27 cellular contexts compared by ENCODE assay signal in genomic region chr3:158486200-158486599, GRCh38.
DNase-seq lines count a peak whose midpoint lies in the region; ATAC-seq, FAIRE-seq and TF ChIP-seq lines count a peak whose summit lies in the region.
"Had no signal": no experiment of that assay in that cellular context is flagged by ENCODE, and none has a peak within 500 bp of the region (broad histone marks: within the 10 kb centered on the region; RNA-seq: fewer than 3 reads in every experiment).

No MANE protein-coding gene starts in this region.

- intact Hi-C loops in Right ventricle myocardium superior (cut with DNase I): no loop called here
- intact Hi-C loops in cardiac septum (cut with DNase I): no loop called here
- intact Hi-C loops in IMR-90 (cut with micrococcal nuclease): no loop called here
- intact Hi-C loops in activated CD4-positive, alpha-beta T cell treated with anti-CD3 and anti-CD28 coated beads for 36 hours (cut with DNase I, micrococcal nuclease): no loop called here

- no peak overlapping the region for H4K8ac ChIP-seq in IMR-90 (ENCODE audit: low read depth in 2 of 2, low read length in 2 of 2)

- CTCF ChIA-PET in IMR-90 (lab: Yijun Ruan, JAX): no interaction called here
- CTCF ChIA-PET in activated CD4-positive, alpha-beta T cell treated with anti-CD3 and anti-CD28 coated beads for 36 hours (lab: Charles Lee): interaction anchor here (1.3 kb wide), 1 partner anchor 17 kb away, joined by 3 read pairs; no protein-coding TSS in a partner anchor

- no TSS peak for BruUV-seq in IMR-90 (replicated peaks; lab: Mats Ljungman, UMichigan)

- H2BK5ac ChIP-seq in IMR-90 (ENCODE audit: low read depth, low read length, poor library complexity, severe bottlenecking): no peak overlapping the region

- in situ Hi-C loops in IMR-90 (cut with MboI; ENCODE audit: low sequenced_read_pairs): no loop called here

- FAIRE-seq in H54 (lab: Jason Lieb, UNC): no peak
- FAIRE-seq: A549, G401.6, GM12892, GM18507, RCC 7860 had no signal

- TF ChIP-seq POLR2A in IMR-90 (IDR thresholded peaks at IDR 0.05; ENCODE audit: low read depth, low read length) (no peak), H54 (IDR thresholded peaks at IDR 0.05; ENCODE audit: low read depth, low read length) (no peak)

- dilution Hi-C loops in IMR-90 (cut with HindIII; ENCODE audit: low sequenced_read_pairs, unreplicated experiment): no loop called here

- H3K9me1 ChIP-seq in IMR-90 (ENCODE audit: insufficient read depth, low read length): no peaks in the 10 kb centered on the region

- no peak overlapping the region for H4K91ac ChIP-seq in IMR-90 (ENCODE audit: insufficient read depth, low read depth, low read length)

- no peak overlapping the region for H2BK15ac ChIP-seq in IMR-90 (ENCODE audit: low read depth, low read length)

- peaks cover 3% of the 10 kb centered on the region for H3K9me3 Mint-ChIP-seq in activated CD4-positive, alpha-beta T cell treated with anti-CD3 and anti-CD28 coated beads for 36 hours (ENCODE audit: low read depth)

- no peak overlapping the region for H3K4me3 Mint-ChIP-seq in activated CD4-positive, alpha-beta T cell treated with anti-CD3 and anti-CD28 coated beads for 36 hours
- H3K4me3 Mint-ChIP-seq: B cell, CD14-positive monocyte had no signal

- no peak overlapping the region for H3K18ac ChIP-seq in IMR-90 (ENCODE audit: low read depth, low read length)

- POLR2A ChIA-PET in IMR-90 (lab: Charles Lee; ENCODE audit: unreplicated experiment): no interaction called here
- POLR2A ChIA-PET in activated CD4-positive, alpha-beta T cell treated with anti-CD3 and anti-CD28 coated beads for 36 hours (lab: Charles Lee): no interaction called here

- H2AFZ ChIP-seq in IMR-90 (replicated peaks; ENCODE audit: low read length, poor library complexity): no peak overlapping the region

- no peak for TF ChIP-seq RAD21 in IMR-90 (IDR thresholded peaks at IDR 0.05; ENCODE audit: low read length)

- H3K79me1 ChIP-seq in IMR-90 (ENCODE audit: low read depth in 1 of 2, low read length in 2 of 2): no peaks in the 10 kb centered on the region; a peak in 1 of 4 replicates

- ATAC-seq in Right ventricle myocardium superior (ENCODE audit: poor library complexity) (peak; percentile 58), IMR-90 (ENCODE audit: low read depth) (peak; percentile 29), HG03520 (IDR thresholded peaks at IDR 0.05; ENCODE audit: unreplicated experiment) (no peak)
- ATAC-seq in activated CD4-positive, alpha-beta T cell treated with anti-CD3 and anti-CD28 coated beads for 36 hours: no peak
- ATAC-seq: A549 had no signal

- no peaks in the 10 kb centered on the region for H3K9me3 ChIP-seq in IMR-90 (ENCODE audit: control insufficient read depth, insufficient read depth, low read length)
- H3K9me3 ChIP-seq: A549 had no signal

- H3K4me1 ChIP-seq in IMR-90 (ENCODE audit: control insufficient read depth, insufficient read depth, low read length): peaks cover 3% of the 10 kb centered on the region; the same call in 1 of the 2 replicates

- no peak overlapping the region for H3K4ac ChIP-seq in IMR-90 (ENCODE audit: low read depth, low read length)

- no peaks in the 10 kb centered on the region for H3K27me3 ChIP-seq in IMR-90 (ENCODE audit: control insufficient read depth, insufficient read depth, low read length)

- H3K36me3 ChIP-seq in IMR-90 (ENCODE audit: control insufficient read depth, insufficient read depth, low read length): no peaks in the 10 kb centered on the region

- no peaks in the 10 kb centered on the region for H3K4me1 Mint-ChIP-seq in activated CD4-positive, alpha-beta T cell treated with anti-CD3 and anti-CD28 coated beads for 36 hours
- H3K4me1 Mint-ChIP-seq: B cell had no signal

- H3K9ac ChIP-seq in IMR-90 (ENCODE audit: low read depth, low read length): no peak overlapping the region

- H3K36me3 Mint-ChIP-seq in activated CD4-positive, alpha-beta T cell treated with anti-CD3 and anti-CD28 coated beads for 36 hours (ENCODE audit: low read depth): no peaks in the 10 kb centered on the region
- H3K36me3 Mint-ChIP-seq: CD14-positive monocyte had no signal

- no peak overlapping the region for H3K4me3 ChIP-seq in IMR-90 (ENCODE audit: insufficient read depth, low read depth, low read length)
- H3K4me3 ChIP-seq: A549, SK-N-MC had no signal

- H2AK9ac ChIP-seq in IMR-90 (replicated peaks; ENCODE audit: low read depth, low read length, poor library complexity): no peak overlapping the region

- no peak overlapping the region for H4K5ac ChIP-seq in IMR-90 (ENCODE audit: low read depth, low read length)

- no peak for TF ChIP-seq CTCF in IMR-90 (conservative IDR thresholded peaks at IDR 0.05; ENCODE audit: low read depth, low read length)

- H4K20me1 ChIP-seq in IMR-90 (ENCODE audit: insufficient read depth, low read length): no peaks in the 10 kb centered on the region

- H2BK20ac ChIP-seq in IMR-90 (ENCODE audit: low read depth, low read length): no peak overlapping the region

- no peak overlapping the region for H3K14ac ChIP-seq in IMR-90 (replicated peaks; ENCODE audit: low read depth, low read length)

- no peak overlapping the region for H3K27ac Mint-ChIP-seq in activated CD4-positive, alpha-beta T cell treated with anti-CD3 and anti-CD28 coated beads for 36 hours
- H3K27ac Mint-ChIP-seq: B cell had no signal

- H2AK5ac ChIP-seq in IMR-90 (ENCODE audit: low read depth, low read length): no peak overlapping the region

- H3K27ac ChIP-seq in IMR-90 (ENCODE audit: insufficient read depth, low read length): no peak overlapping the region
- H3K27ac ChIP-seq: A549, SK-N-MC had no signal

- H3K4me2 ChIP-seq in IMR-90 (ENCODE audit: low read depth, low read length): no peak overlapping the region
- H3K4me2 ChIP-seq: A549 had no signal

- no peak overlapping the region for H3K56ac ChIP-seq in IMR-90 (ENCODE audit: extremely low read depth, insufficient read depth, low read length)

- H3K27me3 Mint-ChIP-seq in activated CD4-positive, alpha-beta T cell treated with anti-CD3 and anti-CD28 coated beads for 36 hours: no peaks in the 10 kb centered on the region
- H3K27me3 Mint-ChIP-seq: B cell had no signal

- H2BK120ac ChIP-seq in IMR-90 (ENCODE audit: low read depth, low read length): no peak overlapping the region

- DNase-seq in Right ventricle myocardium superior (no peak), cardiac septum (ENCODE audit: low spot score) (no peak), IMR-90 (no peak), amniotic epithelial cell (ENCODE audit: low read depth) (peak; percentile 24), iris pigment epithelial cell (ENCODE audit: low read depth) (peak; percentile 1), H54 (ENCODE audit: insufficient read length, low spot score) (no peak)
- no peak for DNase-seq in activated CD4-positive, alpha-beta T cell treated with anti-CD3 and anti-CD28 coated beads for 36 hours
- DNase-seq: COR-L47, DMS153, MM.1S, NCI-H1092, NCI-H1436, NCI-H187 treated with DMSO at 0.1 percent for 48 hours, NCI-H2107, NCI-H345, NCI-H524, NCI-H82, SW 1271 had no signal

- H3K23ac ChIP-seq in IMR-90 (ENCODE audit: low read depth, low read length): no peak overlapping the region

TF ChIP-seq in IMR-90, 13 proteins besides CTCF, POLR2A, EP300 and RAD21:
- TF ChIP-seq FOS (IDR thresholded peaks at IDR 0.05; ENCODE audit: low read depth, low read length): no peak
- no peak for TF ChIP-seq MAZ (IDR thresholded peaks at IDR 0.05; ENCODE audit: borderline replicate concordance, low read depth, low read length)
- TF ChIP-seq, protein P1, sequence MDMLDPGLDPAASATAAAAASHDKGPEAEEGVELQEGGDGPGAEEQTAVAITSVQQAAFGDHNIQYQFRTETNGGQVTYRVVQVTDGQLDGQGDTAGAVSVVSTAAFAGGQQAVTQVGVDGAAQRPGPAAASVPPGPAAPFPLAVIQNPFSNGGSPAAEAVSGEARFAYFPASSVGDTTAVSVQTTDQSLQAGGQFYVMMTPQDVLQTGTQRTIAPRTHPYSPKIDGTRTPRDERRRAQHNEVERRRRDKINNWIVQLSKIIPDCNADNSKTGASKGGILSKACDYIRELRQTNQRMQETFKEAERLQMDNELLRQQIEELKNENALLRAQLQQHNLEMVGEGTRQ (IDR thresholded peaks at IDR 0.05; ENCODE audit: low read depth, low read length): no peak
- TF ChIP-seq NFE2L2 (IDR thresholded peaks at IDR 0.05; ENCODE audit: low read depth, low read length): no peak
- no peak for TF ChIP-seq MXI1 (IDR thresholded peaks at IDR 0.05; ENCODE audit: borderline replicate concordance, low read depth, low read length)
- no peak for TF ChIP-seq MAFK (IDR thresholded peaks at IDR 0.05; ENCODE audit: low read depth, low read length)
- TF ChIP-seq ELK1 (IDR thresholded peaks at IDR 0.05; ENCODE audit: borderline replicate concordance, low read depth, low read length): no peak
- TF ChIP-seq RFX5 (IDR thresholded peaks at IDR 0.05; ENCODE audit: low read depth, low read length): no peak
- no peak for TF ChIP-seq BHLHE40 (IDR thresholded peaks at IDR 0.05; ENCODE audit: low read depth, low read length)
- no peak for TF ChIP-seq CEBPB (IDR thresholded peaks at IDR 0.05; ENCODE audit: low read depth, low read length)
- no peak for TF ChIP-seq CHD1 (IDR thresholded peaks at IDR 0.05; ENCODE audit: low read depth, low read length)
- no peak for TF ChIP-seq SMC3 (IDR thresholded peaks at IDR 0.05; ENCODE audit: low read depth, low read length)

Comparison
In these comparisons a context has a peak if more than half of its experiments do, and no peak if none do; other contexts are left out.
1. ATAC-seq: peak in Right ventricle myocardium superior (single experiment) and IMR-90 (single experiment); none in activated CD4-positive, alpha-beta T cell treated with anti-CD3 and anti-CD28 coated beads for 36 hours (single experiment) and HG03520 (single experiment).
2. DNase-seq: peak in amniotic epithelial cell (single experiment) and iris pigment epithelial cell (single experiment); none in Right ventricle myocardium superior (single experiment), cardiac septum (single experiment), IMR-90 (single experiment), activated CD4-positive, alpha-beta T cell treated with anti-CD3 and anti-CD28 coated beads for 36 hours (single experiment) and H54 (single experiment).